ENCODE assay signal across 8 cellular contexts in the genomic region with DNA sequence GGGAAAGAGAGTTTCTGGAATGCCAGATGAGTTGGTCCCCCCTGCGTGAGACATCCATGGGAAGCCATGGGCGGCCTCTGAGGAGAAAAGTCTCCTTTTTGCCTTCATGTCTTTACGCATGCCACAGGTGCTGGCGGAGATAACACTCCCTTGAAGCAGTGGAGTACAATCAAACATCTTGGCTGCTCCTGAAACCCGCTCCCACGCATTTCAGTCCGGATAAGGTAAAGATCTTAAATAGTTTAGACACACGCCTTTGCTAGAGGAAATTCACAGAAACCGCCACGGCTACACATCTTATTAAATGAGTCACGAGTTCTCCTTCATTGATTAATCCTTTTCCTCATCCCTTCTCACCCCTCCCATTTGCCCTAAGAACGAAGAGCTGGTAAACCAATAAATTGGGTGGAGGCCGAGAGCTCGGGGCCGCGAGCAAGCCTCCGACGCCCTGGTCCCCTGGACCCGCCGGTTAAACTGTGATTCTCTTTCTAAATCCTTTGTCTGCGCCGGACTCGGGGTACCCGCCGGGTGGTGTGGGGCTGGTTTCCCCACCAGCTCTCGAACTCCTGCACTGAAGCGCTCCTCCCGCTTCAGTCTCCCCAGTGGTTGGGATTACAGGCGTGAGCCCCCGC. TPM values are rescaled to one million over a fixed set of nuclear protein-coding genes. Genes with fewer than 3 reads are reported as not detected.
DNase-seq lines count a peak whose midpoint lies in the region; ATAC-seq and TF ChIP-seq lines count a peak whose summit lies in the region.

No MANE protein-coding gene starts in this region.

- ATAC-seq in GM18909 (IDR thresholded peaks at IDR 0.05; ENCODE audit: poor library complexity, unreplicated experiment) (peak; percentile 21), HG03139 (IDR thresholded peaks at IDR 0.05; ENCODE audit: unreplicated experiment) (no peak)

- H3K4me3 Mint-ChIP-seq in activated CD4-positive, alpha-beta T cell treated with anti-CD3 and anti-CD28 coated beads, Interleukin-2, amount 10 ng/mL, durations not matched to agents 7 days and 5 days = peak overlapping the region; percentile 63
- peak overlapping the region; percentile 77 for H3K4me3 Mint-ChIP-seq in progenitor cell of endocrine pancreas (ENCODE audit: low read depth)

- no peak overlapping the region for H3K27ac Mint-ChIP-seq in activated CD4-positive, alpha-beta T cell treated with anti-CD3 and anti-CD28 coated beads, Interleukin-2, amount 10 ng/mL, durations not matched to agents 7 days and 5 days
- H3K27ac Mint-ChIP-seq in progenitor cell of endocrine pancreas = peak overlapping the region; percentile 95

- no peak for DNase-seq in activated CD4-positive, alpha-beta T cell treated with anti-CD3 and anti-CD28 coated beads, Interleukin-2, amount 10 ng/mL, durations not matched to agents 7 days and 5 days
- peak; percentile 12 for DNase-seq in fibroblast of peridontal ligament (ENCODE audit: extremely low read depth)
- DNase-seq in progenitor cell of endocrine pancreas (ENCODE audit: low spot score, unreplicated experiment) = no peak
- no peak for DNase-seq in NCI-H1694 (lab: John Stamatoyannopoulos, UW)
- no peak for DNase-seq in C1 segment of cervical spinal cord (lab: John Stamatoyannopoulos, UW)
- DNase-seq in NCI-H2196 treated with DMSO at 0.1 percent for 48 hours (lab: John Stamatoyannopoulos, UW; ENCODE audit: unreplicated experiment) = no peak

- POLR2A ChIA-PET in activated CD4-positive, alpha-beta T cell treated with anti-CD3 and anti-CD28 coated beads, Interleukin-2, amount 10 ng/mL, durations not matched to agents 7 days and 5 days (lab: Charles Lee) = no interaction called here

- H3K9me3 Mint-ChIP-seq in activated CD4-positive, alpha-beta T cell treated with anti-CD3 and anti-CD28 coated beads, Interleukin-2, amount 10 ng/mL, durations not matched to agents 7 days and 5 days = peaks cover 20% of the 10 kb centered on the region
- no peaks in the 10 kb centered on the region for H3K9me3 Mint-ChIP-seq in progenitor cell of endocrine pancreas (ENCODE audit: low read depth)

- peaks cover 12% of the 10 kb centered on the region for H3K36me3 Mint-ChIP-seq in activated CD4-positive, alpha-beta T cell treated with anti-CD3 and anti-CD28 coated beads, Interleukin-2, amount 10 ng/mL, durations not matched to agents 7 days and 5 days (ENCODE audit: low read depth)
- H3K36me3 Mint-ChIP-seq in progenitor cell of endocrine pancreas (ENCODE audit: insufficient read depth) = peaks cover 4% of the 10 kb centered on the region

- H3K27me3 Mint-ChIP-seq in activated CD4-positive, alpha-beta T cell treated with anti-CD3 and anti-CD28 coated beads, Interleukin-2, amount 10 ng/mL, durations not matched to agents 7 days and 5 days = peaks cover 47% of the 10 kb centered on the region
- no peaks in the 10 kb centered on the region for H3K27me3 Mint-ChIP-seq in progenitor cell of endocrine pancreas

- H3K4me1 Mint-ChIP-seq in activated CD4-positive, alpha-beta T cell treated with anti-CD3 and anti-CD28 coated beads, Interleukin-2, amount 10 ng/mL, durations not matched to agents 7 days and 5 days = peaks cover 6% of the 10 kb centered on the region
- H3K4me1 Mint-ChIP-seq in progenitor cell of endocrine pancreas (ENCODE audit: low read depth) = peaks cover 13% of the 10 kb centered on the region

- TF ChIP-seq CTCF in progenitor cell of endocrine pancreas (IDR thresholded peaks at IDR 0.05; ENCODE audit: unreplicated experiment) = no peak

- CTCF ChIA-PET in activated CD4-positive, alpha-beta T cell treated with anti-CD3 and anti-CD28 coated beads, Interleukin-2, amount 10 ng/mL, durations not matched to agents 7 days and 5 days (lab: Charles Lee) = no interaction called here

RNA-seq across cellular contexts. Expression of a gene that starts 6.6 kb away (rescaled TPM):
- total RNA-seq in activated CD4-positive, alpha-beta T cell treated with anti-CD3 and anti-CD28 coated beads, Interleukin-2, amount 10 ng/mL, durations not matched to agents 7 days and 5 days = 10 to 100 TPM in 1 of 2 experiments, 1 to 10 TPM in 1; 9.9 to 10.0 TPM
- total RNA-seq in progenitor cell of endocrine pancreas = 19.7 and 21.8 TPM in 2 replicates

RNA-seq across cellular contexts. Expression of a gene that starts 32.1 kb away (rescaled TPM):
- total RNA-seq in activated CD4-positive, alpha-beta T cell treated with anti-CD3 and anti-CD28 coated beads, Interleukin-2, amount 10 ng/mL, durations not matched to agents 7 days and 5 days = 1 to 10 TPM; 1.1 to 1.2 TPM
- 13.0 and 13.7 TPM in 2 replicates for total RNA-seq in progenitor cell of endocrine pancreas
